ENCODE assay signal across 16 cellular contexts in genomic region chr2:122704109-122704563, GRCh38.
A peak's percentile ranks its signal among the peaks of the same experiment; 100 is the strongest.
DNase-seq lines count a peak whose midpoint lies in the region; ATAC-seq and TF ChIP-seq lines count a peak whose summit lies in the region.
"Had no signal": no experiment of that assay in that cellular context is flagged by ENCODE, and none has a peak within 500 bp of the region (broad histone marks: within the 10 kb centered on the region; RNA-seq: fewer than 3 reads in every experiment).

No MANE protein-coding gene starts in this region.

- H3K9me3 Mint-ChIP-seq in MCF 10A (ENCODE audit: unreplicated experiment) = peaks cover 8% of the 10 kb centered on the region

- no peak overlapping the region for H3K4me2 ChIP-seq in mammary epithelial cell (ENCODE audit: insufficient read depth, low read depth, low read length)
- H3K4me2 ChIP-seq in GM23248 (ENCODE audit: unreplicated experiment) = no peak overlapping the region

- ATAC-seq in HG02623 (IDR thresholded peaks at IDR 0.05; ENCODE audit: unreplicated experiment) (peak; percentile 55), HG03442 (IDR thresholded peaks at IDR 0.05; ENCODE audit: unreplicated experiment) (peak; percentile 57)
- ATAC-seq: sciatic nerve had no signal

- H3K27ac Mint-ChIP-seq in MCF 10A (ENCODE audit: low read depth, unreplicated experiment) = peak overlapping the region; percentile 34

- H2AFZ ChIP-seq in mammary epithelial cell (ENCODE audit: low read depth, low read length) (no peak overlapping the region), GM23248 (no peak overlapping the region)

- H3K4me3 ChIP-seq in mammary epithelial cell (replicated peaks in 1 of 3; ENCODE audit: insufficient read depth in 1 of 3, low read depth in 2 of 3, low read length in 3 of 3) = no peak overlapping the region
- H3K4me3 ChIP-seq in GM23248 = no peak overlapping the region
- H3K4me3 ChIP-seq: Peyer's patch had no signal

- H4K20me1 ChIP-seq in mammary epithelial cell (ENCODE audit: insufficient read depth, low read length) (no peaks in the 10 kb centered on the region), GM23248 (ENCODE audit: insufficient read depth) (no peaks in the 10 kb centered on the region)

- no peaks in the 10 kb centered on the region for H3K27me3 Mint-ChIP-seq in MCF 10A (ENCODE audit: insufficient read depth, unreplicated experiment)

- H3K27ac ChIP-seq in mammary epithelial cell (ENCODE audit: insufficient read depth, low read depth, low read length) (no peak overlapping the region), GM23248 (no peak overlapping the region)
- H3K27ac ChIP-seq: Peyer's patch had no signal

- H3K4me1 Mint-ChIP-seq in MCF 10A (ENCODE audit: insufficient read depth, unreplicated experiment) = peaks cover 12% of the 10 kb centered on the region

- H3K27me3 ChIP-seq in mammary epithelial cell (ENCODE audit: insufficient read depth, low read length) = no peaks in the 10 kb centered on the region
- no peaks in the 10 kb centered on the region for H3K27me3 ChIP-seq in GM23248 (replicated peaks; ENCODE audit: insufficient read depth)
- H3K27me3 ChIP-seq: Peyer's patch had no signal

- WGBS in mammary epithelial cell (ENCODE audit: low coverage, missing lambda C conversion rate) = 11% methylated on average over 1 of the region's 1 CpG
- 49 to 58% methylated on average over 1 of the region's 1 CpG for WGBS in GM23248 (ENCODE audit: low coverage in 1 of 2, low lambda C conversion rate in 2 of 2, missing lambda C conversion rate in 2 of 2), 2 experiments

- H3K4me1 ChIP-seq in mammary epithelial cell (ENCODE audit: insufficient read depth, low read length) (no peaks in the 10 kb centered on the region), GM23248 (ENCODE audit: insufficient read depth) (no peaks in the 10 kb centered on the region)
- H3K4me1 ChIP-seq: Peyer's patch had no signal

- TF ChIP-seq CTCF in MCF 10A (IDR thresholded peaks at IDR 0.05; ENCODE audit: unreplicated experiment) = no peak
- TF ChIP-seq CTCF in mammary epithelial cell (conservative IDR thresholded peaks at IDR 0.05 in 1 of 2, IDR thresholded peaks at IDR 0.05 in 1 of 2; ENCODE audit: extremely low read depth in 1 of 2, insufficient read depth in 1 of 2, low read depth in 1 of 2, low read length in 2 of 2) = no peak

- no peaks in the 10 kb centered on the region for H3F3A ChIP-seq in GM23248 (ENCODE audit: insufficient read depth)

- H3K36me3 ChIP-seq in mammary epithelial cell (ENCODE audit: insufficient read depth, low read length) (no peaks in the 10 kb centered on the region), GM23248 (ENCODE audit: low read depth) (no peaks in the 10 kb centered on the region)
- H3K36me3 ChIP-seq: Peyer's patch had no signal

- no peak overlapping the region for H3K4me3 Mint-ChIP-seq in MCF 10A (ENCODE audit: unreplicated experiment)

- H3K9ac ChIP-seq in mammary epithelial cell (ENCODE audit: insufficient read depth, low read length) (no peak overlapping the region), GM23248 (no peak overlapping the region)

- POLR2A ChIA-PET in MCF 10A (lab: Yijun Ruan, JAX) = no interaction called here

- no peaks in the 10 kb centered on the region for H3K9me2 ChIP-seq in GM23248 (ENCODE audit: insufficient read depth)

- H3K36me3 Mint-ChIP-seq in MCF 10A (ENCODE audit: insufficient read depth, unreplicated experiment) = no peaks in the 10 kb centered on the region

- in situ Hi-C loops in mammary epithelial cell (cut with MboI; ENCODE audit: low sequenced_read_pairs in 2 of 2) = no loop called here
- in situ Hi-C loops in GM23248 (cut with MboI) = no loop called here

- H3K79me2 ChIP-seq in mammary epithelial cell (ENCODE audit: insufficient read depth, low read length) = no peaks in the 10 kb centered on the region
- H3K79me2 ChIP-seq in GM23248 (ENCODE audit: insufficient read depth) = no peaks in the 10 kb centered on the region

- H3K9me3 ChIP-seq in mammary epithelial cell (replicated peaks; ENCODE audit: insufficient read depth, low read length) = peaks cover 3% of the 10 kb centered on the region
- H3K9me3 ChIP-seq in GM23248 (ENCODE audit: low read depth) = no peaks in the 10 kb centered on the region
- H3K9me3 ChIP-seq: Peyer's patch had no signal

- intact Hi-C loops in MCF 10A (cut with micrococcal nuclease) = no loop called here
- intact Hi-C loops in mammary epithelial cell (cut with micrococcal nuclease) = no loop called here

- CTCF ChIA-PET in MCF 10A (lab: Yijun Ruan, JAX) = interaction anchor here (0.7 kb wide), 1 partner anchor 248 kb away, joined by 3 read pairs; no protein-coding TSS in a partner anchor
- CTCF ChIA-PET in mammary epithelial cell (lab: Charles Lee; ENCODE audit: low non-redundant PET) = no interaction called here

- no peak for DNase-seq in MCF 10A (ENCODE audit: unreplicated experiment)
- DNase-seq in mammary epithelial cell = no peak
- DNase-seq in activated CD4-positive, CD25-positive, alpha-beta regulatory T cell (lab: John Stamatoyannopoulos, UW) = no peak
- DNase-seq in activated T-cell treated with anti-CD3 and anti-CD28 coated beads, Interleukin-2, amount 50 U/mL, for 48 hours = no peak
- no peak for DNase-seq in NCI-H2196 treated with DMSO at 0.1 percent for 48 hours (lab: John Stamatoyannopoulos, UW; ENCODE audit: unreplicated experiment)
- DNase-seq in GM23248 = no peak
- DNase-seq: 8988T, dermis blood vessel endothelial cell, foreskin fibroblast, islet precursor cell, NCI-H2171 treated with DMSO at 0.1 percent for 48 hours, Peyer's patch, substantia nigra had no signal

- dilution Hi-C loops in mammary epithelial cell (cut with HindIII; ENCODE audit: low sequenced_read_pairs) = no loop called here

- BruUV-seq in MCF 10A (replicated peaks; lab: Mats Ljungman, UMichigan) (no TSS peak), mammary epithelial cell (replicated peaks; lab: Mats Ljungman, UMichigan) (no TSS peak)
